ENCODE assay signal across 15 cellular contexts in genomic region chr21:38221594-38221993, GRCh38. TPM values are rescaled to one million over a fixed set of nuclear protein-coding genes. Genes with fewer than 3 reads are reported as not detected.
DNase-seq lines count a peak whose midpoint lies in the region; ATAC-seq lines count a peak whose summit lies in the region.
"Had no signal": no experiment of that assay in that cellular context is flagged by ENCODE, and none has a peak within 500 bp of the region (broad histone marks: within the 10 kb centered on the region; RNA-seq: fewer than 3 reads in every experiment).

No MANE protein-coding gene starts in this region.

- intact Hi-C loops in sciatic nerve (cut with DNase I), result no loop called here

- peak; percentile 54 for DNase-seq in glomerular visceral epithelial cell (ENCODE audit: extremely low spot score)
- no peak for DNase-seq in pons (ENCODE audit: low spot score)
- no peak for DNase-seq in T1000 (lab: John Stamatoyannopoulos, UW)
- no peak for DNase-seq in sciatic nerve (ENCODE audit: low spot score)
- DNase-seq in islet precursor cell, result no peak
- DNase-seq: activated CD4-positive, CD25-positive, alpha-beta regulatory T cell; activated T-cell treated with anti-CD3 and anti-CD28 coated beads, Interleukin-2, amount 50 U/mL, for 48 hours; effector CD8-positive, alpha-beta T cell; H7; left cardiac atrium; small intestine had no signal

- ATAC-seq in GM18508 (IDR thresholded peaks at IDR 0.05; ENCODE audit: insufficient read depth, unreplicated experiment) (peak; percentile 71), GM21423 (IDR thresholded peaks at IDR 0.05; ENCODE audit: unreplicated experiment) (peak; percentile 78), HG03378 (IDR thresholded peaks at IDR 0.05; ENCODE audit: unreplicated experiment) (peak; percentile 81), sciatic nerve (no peak)
- ATAC-seq: left cardiac atrium; natural killer cell treated with Interleukin-12 subunit alpha and Interleukin-12 subunit beta and Interleukin-15 and Interleukin-18, amount 100 ng/mL, for 72 hours had no signal

RNA-seq across cellular contexts. Expression of gene KCNJ15, which starts 35.2 kb away (rescaled TPM):
- total RNA-seq in sciatic nerve, result 9.3 TPM
- total RNA-seq: H7; natural killer cell treated with Interleukin-12 subunit alpha and Interleukin-12 subunit beta and Interleukin-15 and Interleukin-18, amount 100 ng/mL, for 72 hours had no signal
